In the genomic region with DNA sequence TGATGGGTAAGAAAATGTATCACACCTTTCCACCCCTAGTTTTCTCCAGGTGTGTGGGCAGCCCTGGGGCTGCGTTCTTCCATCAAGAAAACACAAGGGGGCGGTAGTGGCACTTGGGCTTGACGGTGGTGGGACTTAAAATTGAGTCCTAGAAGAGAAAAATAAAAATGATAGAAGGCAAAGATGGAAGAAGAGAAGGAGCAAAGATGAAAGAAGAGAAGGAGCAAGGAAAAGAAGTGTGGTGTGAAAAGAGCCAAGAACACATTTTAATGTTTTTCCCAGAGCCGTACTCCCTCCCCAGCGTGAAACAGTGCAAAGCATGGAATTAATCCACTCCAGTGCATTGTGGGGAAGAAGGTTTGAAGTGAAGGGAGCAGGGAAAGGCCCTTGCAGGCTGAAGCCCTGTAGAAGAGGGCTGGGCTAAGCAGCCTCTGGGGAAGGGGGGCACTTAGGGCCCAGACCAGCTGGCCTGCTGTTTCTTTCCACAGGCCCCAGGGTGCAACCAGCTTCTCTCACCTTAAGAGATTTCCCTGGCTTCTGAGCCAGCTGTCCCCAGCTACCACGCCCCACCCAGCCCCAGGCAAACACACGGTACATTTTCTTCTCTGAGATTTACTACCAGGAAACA, we compare ENCODE assay signal across 8 cellular contexts.
DNase-seq lines count a peak whose midpoint lies in the region; ATAC-seq and TF ChIP-seq lines count a peak whose summit lies in the region.

No MANE protein-coding gene starts in this region.

- H3K4me3 ChIP-seq in IMR-90 (ENCODE audit: insufficient read depth, low read depth, low read length) (no peak overlapping the region), astrocyte of the spinal cord (ENCODE audit: low read depth, low read length) (no peak overlapping the region)

- no peak overlapping the region for H3K27ac ChIP-seq in IMR-90 (ENCODE audit: insufficient read depth, low read length)

- no peaks in the 10 kb centered on the region for H4K20me1 ChIP-seq in IMR-90 (ENCODE audit: insufficient read depth, low read length)

- ATAC-seq in IMR-90 (ENCODE audit: low read depth) = peak; percentile 82
- no peak for ATAC-seq in HG02973 (IDR thresholded peaks at IDR 0.05; ENCODE audit: unreplicated experiment)
- ATAC-seq in GM21390 (IDR thresholded peaks at IDR 0.05; ENCODE audit: unreplicated experiment) = no peak

- POLR2A ChIA-PET in GM10248 (lab: Yijun Ruan, JAX) = no interaction called here
- POLR2A ChIA-PET in IMR-90 (lab: Charles Lee; ENCODE audit: unreplicated experiment) = no interaction called here

- no TSS peak for BruUV-seq in IMR-90 (replicated peaks; lab: Mats Ljungman, UMichigan)

- dilution Hi-C loops in IMR-90 (cut with HindIII; ENCODE audit: low sequenced_read_pairs, unreplicated experiment) = no loop called here

- peak; percentile 87 for TF ChIP-seq RAD21 in IMR-90 (IDR thresholded peaks at IDR 0.05; ENCODE audit: low read length)

- H3K14ac ChIP-seq in IMR-90 (replicated peaks; ENCODE audit: low read depth, low read length) = 0 out of 2 replicates have a peak overlapping the region, but pooled peaks have one; percentile 56

- peak overlapping the region; percentile 51 to 76; a peak in 2 of 4 replicates for H4K8ac ChIP-seq in IMR-90 (ENCODE audit: low read depth in 2 of 2, low read length in 2 of 2)

- H3K56ac ChIP-seq in IMR-90 (ENCODE audit: extremely low read depth, insufficient read depth, low read length) = no peak overlapping the region; the same call in 1 of the 2 replicates

- H3K4me1 ChIP-seq in IMR-90 (ENCODE audit: control insufficient read depth, insufficient read depth, low read length) = peaks cover 14% of the 10 kb centered on the region; the same call in 1 of the 2 replicates

- 0 out of 2 replicates have a peak overlapping the region, but pooled peaks have one; percentile 24 for H3K4ac ChIP-seq in IMR-90 (ENCODE audit: low read depth, low read length)

- no peak overlapping the region for H3K4me2 ChIP-seq in IMR-90 (ENCODE audit: low read depth, low read length)

- H3K79me1 ChIP-seq in IMR-90 (ENCODE audit: low read depth in 1 of 2, low read length in 2 of 2) = no peaks in the 10 kb centered on the region

- H2BK5ac ChIP-seq in IMR-90 (ENCODE audit: low read depth, low read length, poor library complexity, severe bottlenecking) = peak overlapping the region; percentile 8

- H3K9me3 ChIP-seq in IMR-90 (ENCODE audit: control insufficient read depth, insufficient read depth, low read length) = no peaks in the 10 kb centered on the region

- intact Hi-C loops in IMR-90 (cut with micrococcal nuclease) = loop anchor here (1.0 to 5.0 kb wide), 5 partner anchors 47 to 954 kb away; a partner anchor contains a TSS

- TF ChIP-seq POLR2A in IMR-90 (IDR thresholded peaks at IDR 0.05; ENCODE audit: low read depth, low read length) = 0 out of 2 replicates have a peak, but pooled peaks have one; percentile 41

- CTCF ChIA-PET in GM10248 (lab: Yijun Ruan, JAX) (interaction anchor here (0.8 to 4.7 kb wide), 9 partner anchors 9 to 495 kb away, joined by 3 to 36 read pairs (median 4); no protein-coding TSS in a partner anchor), IMR-90 (lab: Yijun Ruan, JAX) (interaction anchor here (0.6 to 1.1 kb wide), 4 partner anchors 9 to 259 kb away, joined by 3 to 4 read pairs (median 4); no protein-coding TSS in a partner anchor)

- H3K18ac ChIP-seq in IMR-90 (ENCODE audit: low read depth, low read length) = peak overlapping the region; percentile 49; the same call in 1 of the 2 replicates

- H3K36me3 ChIP-seq in IMR-90 (ENCODE audit: control insufficient read depth, insufficient read depth, low read length) = no peaks in the 10 kb centered on the region

- 0 out of 2 replicates have a peak overlapping the region, but pooled peaks have one; percentile 63 for H2BK20ac ChIP-seq in IMR-90 (ENCODE audit: low read depth, low read length)

- H2BK120ac ChIP-seq in IMR-90 (ENCODE audit: low read depth, low read length) = peak overlapping the region; percentile 76

- no CpG with 5 or more reads among the region's 7 CpGs for WGBS in IMR-90 (ENCODE audit: extremely low coverage in 2 of 2, insufficient read length in 1 of 2), 2 experiments

- peak overlapping the region; percentile 31; the same call in 1 of the 2 replicates for H4K91ac ChIP-seq in IMR-90 (ENCODE audit: insufficient read depth, low read depth, low read length)

- peak overlapping the region; percentile 23 for H2AK9ac ChIP-seq in IMR-90 (replicated peaks; ENCODE audit: low read depth, low read length, poor library complexity)

- peak overlapping the region; percentile 87 for H2AFZ ChIP-seq in IMR-90 (replicated peaks; ENCODE audit: low read length, poor library complexity)

- H3K27me3 ChIP-seq in IMR-90 (ENCODE audit: control insufficient read depth, insufficient read depth, low read length) = no peaks in the 10 kb centered on the region

- H4K5ac ChIP-seq in IMR-90 (ENCODE audit: low read depth, low read length) = peak overlapping the region; percentile 81; the same call in 1 of the 2 replicates

- no peak overlapping the region for H3K9ac ChIP-seq in IMR-90 (ENCODE audit: low read depth, low read length)

- in situ Hi-C loops in IMR-90 (cut with MboI; ENCODE audit: low sequenced_read_pairs) (loop anchor here (10.0 kb wide), 1 partner anchor 499 kb away; no protein-coding TSS in a partner anchor), astrocyte of the spinal cord (cut with HindIII; ENCODE audit: low sequenced_read_pairs) (no loop called here)

- DNase-seq in GM10248 (ENCODE audit: extremely low spot score) (peak; percentile 38), IMR-90 (peak; percentile 63), OCI-M1 (lab: John Stamatoyannopoulos, UW) (peak; percentile 51), astrocyte of the spinal cord (ENCODE audit: low read depth, low spot score) (peak; percentile 67), iPS-NIHi11 (ENCODE audit: low spot score) (peak; percentile 49), smooth muscle cell of the brain vasculature (ENCODE audit: low read depth, low spot score) (peak; percentile 33)

- H2BK15ac ChIP-seq in IMR-90 (ENCODE audit: low read depth, low read length) = peak overlapping the region; percentile 82; the same call in 2 of the 3 replicates

- H3K23ac ChIP-seq in IMR-90 (ENCODE audit: low read depth, low read length) = no peak overlapping the region

- TF ChIP-seq CTCF in GM10248 (IDR thresholded peaks at IDR 0.05; ENCODE audit: control extremely low read depth, extremely low read depth, low read depth, missing control alignments) = peak; percentile 53
- TF ChIP-seq CTCF in IMR-90 (conservative IDR thresholded peaks at IDR 0.05; ENCODE audit: low read depth, low read length) = peak; percentile 85
- peak; percentile 92 for TF ChIP-seq CTCF in astrocyte of the spinal cord (IDR thresholded peaks at IDR 0.05; ENCODE audit: low read depth, low read length)

- no peaks in the 10 kb centered on the region for H3K9me1 ChIP-seq in IMR-90 (ENCODE audit: insufficient read depth, low read length)

- peak overlapping the region; percentile 71; the same call in 1 of the 2 replicates for H2AK5ac ChIP-seq in IMR-90 (ENCODE audit: low read depth, low read length)

TF ChIP-seq in IMR-90, 13 proteins besides CTCF, POLR2A, EP300 and RAD21:
- TF ChIP-seq RFX5 (IDR thresholded peaks at IDR 0.05; ENCODE audit: low read depth, low read length) (no peak), SMC3 (IDR thresholded peaks at IDR 0.05; ENCODE audit: low read depth, low read length) (peak; percentile 95)
